ENCODE assay signal across 30 cellular contexts in the genomic region with DNA sequence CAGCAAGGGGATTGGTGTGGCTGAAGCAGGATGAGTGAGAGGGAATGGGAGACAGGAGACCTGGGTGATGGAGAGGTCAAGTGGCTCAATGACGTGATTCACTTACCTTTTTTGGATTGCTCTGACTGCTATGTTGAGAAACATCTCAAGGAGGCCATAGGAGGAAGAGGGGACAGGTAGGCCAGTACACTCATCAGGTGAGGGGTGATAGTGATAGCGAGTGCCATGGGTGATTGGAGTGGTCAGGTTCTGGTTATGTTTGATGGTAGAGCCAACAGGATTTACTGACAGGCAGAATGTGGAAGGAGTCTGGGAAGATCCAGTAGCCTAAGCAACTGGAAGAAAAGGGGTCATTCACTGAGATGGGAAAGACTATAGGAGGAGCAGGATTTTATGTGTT.
"Had no signal": no experiment of that assay in that cellular context is flagged by ENCODE, and none has a peak within 500 bp of the region (broad histone marks: within the 10 kb centered on the region; RNA-seq: fewer than 3 reads in every experiment).

No MANE protein-coding gene starts in this region.

- H3K27me3 ChIP-seq: esophagus squamous epithelium, heart right ventricle, ovary, suprapubic skin, tibial artery had no signal

- H3K4me3 Mint-ChIP-seq: central memory CD8-positive, alpha-beta T cell; dendritic cell treated with granulocyte-macrophage colony-stimulating factor and Interleukin-4, amounts not matched to agents 40 ng/mL and 50 ng/mL, for 4 days; mesothelial cell of epicardium; stimulated activated memory B cell treated with anti-CD40 and anti-IgM and Interleukin-4, amounts not matched to agents 10 μg/mL and 1 μg/mL and 100 μg/mL, for 72 hours; T-helper 1 cell treated with Interleukin-12 subunit alpha and Interleukin-12 subunit beta and Interleukin-4 antibody, amounts not matched to agents 30 μg/mL and 1 μg/mL, for 36 hours had no signal

- DNase-seq: activated CD4-positive, alpha-beta T cell treated with anti-CD3 and anti-CD28 coated beads for 48 hours; activated CD4-positive, alpha-beta T cell treated with anti-CD3 and anti-CD28 coated beads, Interleukin-2, amount 50 U/mL, for 48 hours; activated CD8-positive, alpha-beta memory T cell treated with anti-CD3 and anti-CD28 coated beads, Interleukin-2, amount 50 U/mL, for 4 hours; activated gamma-delta T cell; activated naive CD4-positive, alpha-beta T cell treated with anti-CD3 and anti-CD28 coated beads, Interleukin-2, amount 50 U/mL, for 16 hours; activated T-cell treated with anti-CD3 and anti-CD28 coated beads, Interleukin-2, amount 50 U/mL, for 1 hour; anterior cingulate cortex; esophagus squamous epithelium; foreskin melanocyte; heart right ventricle; islet precursor cell; left cardiac atrium; mammary epithelial cell; ovary; stimulated activated CD4-positive, alpha-beta T cell treated with anti-CD3 and anti-CD28 coated beads, Interleukin-4, amount 100 ng/mL, for 24 hours; SW 1271; T-helper 9 cell; tibial artery had no signal

- H3K27ac ChIP-seq: epithelial cell of prostate, esophagus squamous epithelium, heart right ventricle, ovary, skin epidermis, suprapubic skin, tibial artery, VCaP had no signal

- H3K27me3 Mint-ChIP-seq: central memory CD8-positive, alpha-beta T cell; dendritic cell treated with granulocyte-macrophage colony-stimulating factor and Interleukin-4, amounts not matched to agents 40 ng/mL and 50 ng/mL, for 4 days; progenitor cell of endocrine pancreas; stimulated activated memory B cell treated with anti-CD40 and anti-IgM and Interleukin-4, amounts not matched to agents 10 μg/mL and 1 μg/mL and 100 μg/mL, for 72 hours had no signal

- ATAC-seq: activated CD4-positive, CD25-positive, alpha-beta regulatory T cell treated with anti-CD3 and anti-CD28 coated beads, Interleukin-2, amount 50 U/mL, for 24 hours; heart right ventricle; left cardiac atrium; sciatic nerve; stimulated activated memory B cell treated with anti-CD40 and anti-IgM and Interleukin-4, amounts not matched to agents 10 μg/mL and 1 μg/mL and 100 μg/mL, for 72 hours had no signal

- H3K9me3 Mint-ChIP-seq: central memory CD8-positive, alpha-beta T cell; dendritic cell treated with granulocyte-macrophage colony-stimulating factor and Interleukin-4, amounts not matched to agents 40 ng/mL and 50 ng/mL, for 4 days; stimulated activated memory B cell treated with anti-CD40 and anti-IgM and Interleukin-4, amounts not matched to agents 10 μg/mL and 1 μg/mL and 100 μg/mL, for 72 hours; T-helper 1 cell treated with Interleukin-12 subunit alpha and Interleukin-12 subunit beta and Interleukin-4 antibody, amounts not matched to agents 30 μg/mL and 1 μg/mL, for 36 hours had no signal

- H3K4me1 ChIP-seq: esophagus squamous epithelium, heart right ventricle, suprapubic skin, tibial artery had no signal

- H3K4me1 Mint-ChIP-seq: central memory CD8-positive, alpha-beta T cell; stimulated activated memory B cell treated with anti-CD40 and anti-IgM and Interleukin-4, amounts not matched to agents 10 μg/mL and 1 μg/mL and 100 μg/mL, for 72 hours had no signal

- H3K36me3 ChIP-seq: ovary had no signal

- H3K9me3 ChIP-seq: esophagus squamous epithelium, heart right ventricle, ovary, suprapubic skin, tibial artery had no signal

- H3K4me3 ChIP-seq: esophagus squamous epithelium, heart right ventricle, ovary, skin epidermis, suprapubic skin, tibial artery had no signal

- H3K27ac Mint-ChIP-seq: dendritic cell treated with granulocyte-macrophage colony-stimulating factor and Interleukin-4, amounts not matched to agents 40 ng/mL and 50 ng/mL, for 4 days; mesothelial cell of epicardium; progenitor cell of endocrine pancreas; stimulated activated memory B cell treated with anti-CD40 and anti-IgM and Interleukin-4, amounts not matched to agents 10 μg/mL and 1 μg/mL and 100 μg/mL, for 72 hours; T-helper 1 cell treated with Interleukin-12 subunit alpha and Interleukin-12 subunit beta and Interleukin-4 antibody, amounts not matched to agents 30 μg/mL and 1 μg/mL, for 36 hours had no signal
